ENCODE assay signal across 8 cellular contexts in the genomic region with DNA sequence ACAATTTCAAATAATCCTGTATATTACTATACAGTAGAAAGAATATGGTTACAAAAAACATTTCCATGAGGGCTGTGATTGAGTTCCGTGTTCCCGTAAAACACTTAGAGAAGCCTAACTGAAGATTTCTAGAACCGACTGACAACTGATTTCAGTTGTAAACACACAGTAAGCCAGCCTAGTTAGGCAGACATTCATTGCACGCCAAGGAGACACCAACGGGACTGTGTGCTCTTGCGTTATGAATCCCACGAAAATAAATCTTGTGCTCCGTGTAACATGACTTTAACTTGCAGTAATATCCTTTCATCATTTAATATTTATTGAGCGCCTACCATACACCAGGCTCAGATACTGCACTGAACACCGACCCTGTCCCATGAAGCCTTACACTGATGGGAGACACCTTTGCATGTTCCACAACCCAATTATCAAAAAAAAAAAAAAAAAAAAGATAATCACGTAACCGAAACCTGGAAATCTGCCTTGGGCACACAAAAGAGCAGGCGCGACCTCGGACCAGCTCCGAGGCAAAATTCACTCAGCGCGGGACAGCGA. TPM values are rescaled to one million over a fixed set of nuclear protein-coding genes. Genes with fewer than 3 reads are reported as not detected.
A peak's percentile ranks its signal among the peaks of the same experiment; 100 is the strongest.
DNase-seq lines count a peak whose midpoint lies in the region; ATAC-seq and TF ChIP-seq lines count a peak whose summit lies in the region.

No MANE protein-coding gene starts in this region.

- peak overlapping the region; percentile 94 for H3K4me3 Mint-ChIP-seq in activated naive CD8-positive, alpha-beta T cell treated with anti-CD3 and anti-CD28 coated beads for 36 hours

- H3K4me3 ChIP-seq in HL-60 (replicated peaks; ENCODE audit: insufficient read depth, low read length), result peak overlapping the region; percentile 100

- no peaks in the 10 kb centered on the region for H3K27me3 Mint-ChIP-seq in activated naive CD8-positive, alpha-beta T cell treated with anti-CD3 and anti-CD28 coated beads for 36 hours

- no peak for TF ChIP-seq CTCF in HL-60 (IDR thresholded peaks at IDR 0.05; ENCODE audit: insufficient read depth, low read length)

- DNase-seq in Daoy (ENCODE audit: low read depth) (peak; percentile 18), HL-60 (ENCODE audit: low read depth in 1 of 2, low spot score in 1 of 2) (no peak), kidney glomerular epithelial cell (lab: John Stamatoyannopoulos, UW) (peak; percentile 25), superior temporal gyrus (ENCODE audit: extremely low spot score) (peak; percentile 59), AML-193 (lab: John Stamatoyannopoulos, UW) (no peak), G401 (ENCODE audit: low spot score) (no peak)
- DNase-seq in activated naive CD8-positive, alpha-beta T cell treated with anti-CD3 and anti-CD28 coated beads for 36 hours, result no peak

- H3K27ac Mint-ChIP-seq in activated naive CD8-positive, alpha-beta T cell treated with anti-CD3 and anti-CD28 coated beads for 36 hours, result peak overlapping the region; percentile 89

- no peaks in the 10 kb centered on the region for H3K27me3 ChIP-seq in HL-60 (ENCODE audit: insufficient read depth, poor library complexity, severe bottlenecking)

- no peaks in the 10 kb centered on the region for H3K9me3 Mint-ChIP-seq in activated naive CD8-positive, alpha-beta T cell treated with anti-CD3 and anti-CD28 coated beads for 36 hours

- H3K36me3 Mint-ChIP-seq in activated naive CD8-positive, alpha-beta T cell treated with anti-CD3 and anti-CD28 coated beads for 36 hours, result peaks cover 13% of the 10 kb centered on the region

- in situ Hi-C loops in G401 (cut with HindIII; ENCODE audit: low sequenced_read_pairs), result no loop called here

- peak; percentile 17 for ATAC-seq in GM21381 (IDR thresholded peaks at IDR 0.05; ENCODE audit: unreplicated experiment)

- H3K27ac ChIP-seq in HL-60 (replicated peaks), result peak overlapping the region; percentile 90

- H3K4me1 Mint-ChIP-seq in activated naive CD8-positive, alpha-beta T cell treated with anti-CD3 and anti-CD28 coated beads for 36 hours, result peaks cover 26% of the 10 kb centered on the region

RNA-seq across cellular contexts. Expression of a gene that starts 0.4 kb away (rescaled TPM):
- 101 and 119 TPM in 2 replicates for total RNA-seq in Daoy (2014; rRNA removed; shearing (Covaris generic))
- 10 to 100 TPM; 16.6 to 19.1 TPM for total RNA-seq in activated naive CD8-positive, alpha-beta T cell treated with anti-CD3 and anti-CD28 coated beads for 36 hours
- total RNA-seq in G401 (2014; rRNA removed; shearing (Covaris generic)), result 33.1 and 36.0 TPM in 2 replicates

Comparison
In these comparisons a context has a peak if more than half of its experiments do, and no peak if none do; other contexts are left out.
1. DNase-seq: peak in Daoy (single experiment), kidney glomerular epithelial cell (single experiment) and superior temporal gyrus (single experiment); none in HL-60 (0 of 2), activated naive CD8-positive, alpha-beta T cell treated with anti-CD3 and anti-CD28 coated beads for 36 hours (single experiment), AML-193 (0 of 2) and G401 (single experiment).